2 cellular contexts compared by ENCODE assay signal in genomic region chr11:68472778-68473177, GRCh38.
TF ChIP-seq lines count a peak whose summit lies in the region.

No MANE protein-coding gene starts in this region.

TF ChIP-seq in SK-N-SH treated with all-trans-retinoic acid at 6 μM for 48 hours, 23 proteins besides CTCF, POLR2A, EP300 and RAD21:
- TF ChIP-seq GLIS3 (CRISPR knock-in tag; IDR thresholded peaks at IDR 0.05) = no peak
- TF ChIP-seq ZNF8 (CRISPR knock-in tag; IDR thresholded peaks at IDR 0.05) = peak; percentile 94
TF ChIP-seq in SK-N-SH treated with all-trans-retinoic acid at 6 μM for 48 hours: peak in this region for 1.

TF ChIP-seq in SK-N-SH, 30 proteins besides CTCF, POLR2A, EP300 and RAD21:
- no peak for TF ChIP-seq SMC3 (IDR thresholded peaks at IDR 0.05; ENCODE audit: low read depth, low read length)
- TF ChIP-seq, protein P1, sequence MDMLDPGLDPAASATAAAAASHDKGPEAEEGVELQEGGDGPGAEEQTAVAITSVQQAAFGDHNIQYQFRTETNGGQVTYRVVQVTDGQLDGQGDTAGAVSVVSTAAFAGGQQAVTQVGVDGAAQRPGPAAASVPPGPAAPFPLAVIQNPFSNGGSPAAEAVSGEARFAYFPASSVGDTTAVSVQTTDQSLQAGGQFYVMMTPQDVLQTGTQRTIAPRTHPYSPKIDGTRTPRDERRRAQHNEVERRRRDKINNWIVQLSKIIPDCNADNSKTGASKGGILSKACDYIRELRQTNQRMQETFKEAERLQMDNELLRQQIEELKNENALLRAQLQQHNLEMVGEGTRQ (IDR thresholded peaks at IDR 0.05; ENCODE audit: borderline replicate concordance, low read depth, low read length) = no peak
- no peak for TF ChIP-seq YY1 (IDR thresholded peaks at IDR 0.05; ENCODE audit: low read depth)
- no peak for TF ChIP-seq JUND (IDR thresholded peaks at IDR 0.05)
- TF ChIP-seq, protein P2, sequence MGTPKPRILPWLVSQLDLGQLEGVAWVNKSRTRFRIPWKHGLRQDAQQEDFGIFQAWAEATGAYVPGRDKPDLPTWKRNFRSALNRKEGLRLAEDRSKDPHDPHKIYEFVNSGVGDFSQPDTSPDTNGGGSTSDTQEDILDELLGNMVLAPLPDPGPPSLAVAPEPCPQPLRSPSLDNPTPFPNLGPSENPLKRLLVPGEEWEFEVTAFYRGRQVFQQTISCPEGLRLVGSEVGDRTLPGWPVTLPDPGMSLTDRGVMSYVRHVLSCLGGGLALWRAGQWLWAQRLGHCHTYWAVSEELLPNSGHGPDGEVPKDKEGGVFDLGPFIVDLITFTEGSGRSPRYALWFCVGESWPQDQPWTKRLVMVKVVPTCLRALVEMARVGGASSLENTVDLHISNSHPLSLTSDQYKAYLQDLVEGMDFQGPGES (IDR thresholded peaks at IDR 0.05; ENCODE audit: low read depth, low read length) = no peak
- no peak for TF ChIP-seq MAX (IDR thresholded peaks at IDR 0.05; ENCODE audit: low read depth)
- no peak for TF ChIP-seq MEF2A (IDR thresholded peaks at IDR 0.05; ENCODE audit: borderline replicate concordance, low read depth)
- no peak for TF ChIP-seq REST (IDR thresholded peaks at IDR 0.05; ENCODE audit: low read depth, low read length)
- TF ChIP-seq RCOR1 (IDR thresholded peaks at IDR 0.05; ENCODE audit: low read length) = no peak
- TF ChIP-seq EZH2phosphoT487 (IDR thresholded peaks at IDR 0.05; ENCODE audit: borderline replicate concordance, low read depth) = no peak
- TF ChIP-seq, protein P3, sequence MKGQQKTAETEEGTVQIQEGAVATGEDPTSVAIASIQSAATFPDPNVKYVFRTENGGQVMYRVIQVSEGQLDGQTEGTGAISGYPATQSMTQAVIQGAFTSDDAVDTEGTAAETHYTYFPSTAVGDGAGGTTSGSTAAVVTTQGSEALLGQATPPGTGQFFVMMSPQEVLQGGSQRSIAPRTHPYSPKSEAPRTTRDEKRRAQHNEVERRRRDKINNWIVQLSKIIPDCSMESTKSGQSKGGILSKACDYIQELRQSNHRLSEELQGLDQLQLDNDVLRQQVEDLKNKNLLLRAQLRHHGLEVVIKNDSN (IDR thresholded peaks at IDR 0.05; ENCODE audit: borderline replicate concordance, low read depth) = no peak
- TF ChIP-seq TCF12 (IDR thresholded peaks at IDR 0.05) = no peak
- TF ChIP-seq SIN3A (IDR thresholded peaks at IDR 0.05; ENCODE audit: borderline replicate concordance, low read depth, low read length) = no peak
- no peak for TF ChIP-seq FOSL2 (IDR thresholded peaks at IDR 0.05; ENCODE audit: borderline replicate concordance, low read depth)
- TF ChIP-seq GATA2 (CRISPR knock-in tag; IDR thresholded peaks at IDR 0.05) = no peak
- TF ChIP-seq TEAD4 (IDR thresholded peaks at IDR 0.05; ENCODE audit: borderline replicate concordance, insufficient read depth) = no peak
- TF ChIP-seq FOXM1 (IDR thresholded peaks at IDR 0.05; ENCODE audit: low read depth) = no peak
- no peak for TF ChIP-seq POLR2AphosphoS5 (IDR thresholded peaks at IDR 0.05; ENCODE audit: low read depth, low read length)
